ENCODE assay signal across 8 cellular contexts in genomic region chr17:27332485-27333409, GRCh38. TPM values are rescaled to one million over a fixed set of nuclear protein-coding genes. Genes with fewer than 3 reads are reported as not detected.
DNase-seq lines count a peak whose midpoint lies in the region; ATAC-seq and TF ChIP-seq lines count a peak whose summit lies in the region.

No MANE protein-coding gene starts in this region.

- H2AFZ ChIP-seq in GM23248 (peak overlapping the region; percentile 90), neural cell (ENCODE audit: low read depth, low read length) (peak overlapping the region; percentile 45)

- H3F3A ChIP-seq in GM23248 (ENCODE audit: insufficient read depth) (0 out of 2 replicates have a peak, but pooled peaks cover 14% of the 10 kb centered on the region), neural cell (ENCODE audit: insufficient read depth, low read length, poor library complexity, severe bottlenecking) (no peaks in the 10 kb centered on the region)

- H3K4me3 ChIP-seq in GM23248 = peak overlapping the region; percentile 72
- peak overlapping the region; percentile 29 for H3K4me3 ChIP-seq in RWPE2 (ENCODE audit: severe bottlenecking)
- peak overlapping the region; percentile 64 for H3K4me3 ChIP-seq in fibroblast of the aortic adventitia (ENCODE audit: low read depth, low read length)
- peak overlapping the region; percentile 60 for H3K4me3 ChIP-seq in neural cell (ENCODE audit: low read length)

- TF ChIP-seq RAD21 in neural cell (conservative IDR thresholded peaks at IDR 0.05) = peak; percentile 70

- 0 to 1% methylated on average over 46 to 49 of the region's 52 CpGs for WGBS in GM23248 (ENCODE audit: low coverage in 1 of 2, low lambda C conversion rate in 2 of 2, missing lambda C conversion rate in 2 of 2), 2 experiments

- H3K27ac ChIP-seq in GM23248 (peak overlapping the region; percentile 72), RWPE2 (ENCODE audit: poor library complexity, severe bottlenecking) (peak overlapping the region; percentile 64), neural cell (ENCODE audit: low read length) (peak overlapping the region; percentile 23)

- H3K36me3 ChIP-seq in GM23248 (ENCODE audit: low read depth) (no peaks in the 10 kb centered on the region), RWPE2 (ENCODE audit: low read depth) (no peaks in the 10 kb centered on the region), neural cell (ENCODE audit: insufficient read depth, low read length) (no peaks in the 10 kb centered on the region)

- H3K27me3 ChIP-seq in GM23248 (replicated peaks; ENCODE audit: insufficient read depth) = no peaks in the 10 kb centered on the region
- H3K27me3 ChIP-seq in RWPE2 (ENCODE audit: insufficient read depth, poor library complexity, severe bottlenecking) = no peaks in the 10 kb centered on the region
- no peaks in the 10 kb centered on the region for H3K27me3 ChIP-seq in neural cell (ENCODE audit: insufficient read depth, low read depth, low read length)

- no peaks in the 10 kb centered on the region for H3K27me3 Mint-ChIP-seq in stimulated activated naive CD8-positive, alpha-beta T cell treated with anti-CD3 and anti-CD28 coated beads, Interleukin-15, amount 100 ng/mL, for 72 hours

- ATAC-seq in RWPE2 (ENCODE audit: low read depth) = peak; percentile 91
- ATAC-seq in stimulated activated naive CD8-positive, alpha-beta T cell treated with anti-CD3 and anti-CD28 coated beads, Interleukin-15, amount 100 ng/mL, for 72 hours = peak; percentile 92

- H3K27ac Mint-ChIP-seq in stimulated activated naive CD8-positive, alpha-beta T cell treated with anti-CD3 and anti-CD28 coated beads, Interleukin-15, amount 100 ng/mL, for 72 hours = peak overlapping the region; percentile 91 to 96

- H3K9ac ChIP-seq in GM23248 = peak overlapping the region; percentile 82
- H3K9ac ChIP-seq in neural cell (ENCODE audit: low read length) = peak overlapping the region; percentile 60

- TF ChIP-seq EP300 in neural cell (conservative IDR thresholded peaks at IDR 0.05; ENCODE audit: poor library complexity, severe bottlenecking) = peak; percentile 10

- no peaks in the 10 kb centered on the region for H3K9me3 Mint-ChIP-seq in stimulated activated naive CD8-positive, alpha-beta T cell treated with anti-CD3 and anti-CD28 coated beads, Interleukin-15, amount 100 ng/mL, for 72 hours

- DNase-seq in EH (ENCODE audit: low read depth) (peak; percentile 98), GM23248 (peak; percentile 99), LHCN-M2 (ENCODE audit: low read depth) (peak; percentile 97), RWPE2 (ENCODE audit: low spot score) (peak; percentile 98), fibroblast of the aortic adventitia (ENCODE audit: low read depth) (peak; percentile 95)
- peak; percentile 86 for DNase-seq in activated effector memory CD4-positive, alpha-beta T cell treated with Interleukin-2 at 50 U/mL for 16 hours
- peak; percentile 90 to 94 for DNase-seq in stimulated activated naive CD8-positive, alpha-beta T cell treated with anti-CD3 and anti-CD28 coated beads, Interleukin-15, amount 100 ng/mL, for 72 hours

- no peaks in the 10 kb centered on the region for H3K9me3 ChIP-seq in GM23248 (ENCODE audit: low read depth)
- H3K9me3 ChIP-seq in RWPE2 (ENCODE audit: severe bottlenecking) = no peaks in the 10 kb centered on the region
- no peaks in the 10 kb centered on the region for H3K9me3 ChIP-seq in neural cell (ENCODE audit: low read length)

- TF ChIP-seq CTCF in RWPE2 (IDR thresholded peaks at IDR 0.05; ENCODE audit: poor library complexity, severe bottlenecking) (peak; percentile 92), fibroblast of the aortic adventitia (IDR thresholded peaks at IDR 0.05; ENCODE audit: insufficient read depth, low read length) (peak; percentile 75), neural cell (IDR thresholded peaks at IDR 0.05; ENCODE audit: poor library complexity, severe bottlenecking) (peak; percentile 71)

- H3K4me1 Mint-ChIP-seq in stimulated activated naive CD8-positive, alpha-beta T cell treated with anti-CD3 and anti-CD28 coated beads, Interleukin-15, amount 100 ng/mL, for 72 hours = peaks cover 31% of the 10 kb centered on the region

- H3K79me2 ChIP-seq in GM23248 (ENCODE audit: insufficient read depth) (no peaks in the 10 kb centered on the region), neural cell (replicated peaks; ENCODE audit: insufficient read depth, low read length) (no peaks in the 10 kb centered on the region)

- H3K4me1 ChIP-seq in GM23248 (ENCODE audit: insufficient read depth) (0 out of 2 replicates have a peak, but pooled peaks cover 6% of the 10 kb centered on the region), RWPE2 (ENCODE audit: insufficient read depth, poor library complexity, severe bottlenecking) (peaks cover 18% of the 10 kb centered on the region)

- H3K9me2 ChIP-seq in GM23248 (ENCODE audit: insufficient read depth) (no peaks in the 10 kb centered on the region), neural cell (ENCODE audit: insufficient read depth, low read length) (no peaks in the 10 kb centered on the region)

- H4K20me1 ChIP-seq in GM23248 (ENCODE audit: insufficient read depth) (no peaks in the 10 kb centered on the region), neural cell (ENCODE audit: insufficient read depth) (no peaks in the 10 kb centered on the region)

- H3K4me2 ChIP-seq in GM23248 (ENCODE audit: unreplicated experiment) (peak overlapping the region; percentile 91), neural cell (ENCODE audit: low read length) (peak overlapping the region; percentile 28)

- H3K4me3 Mint-ChIP-seq in stimulated activated naive CD8-positive, alpha-beta T cell treated with anti-CD3 and anti-CD28 coated beads, Interleukin-15, amount 100 ng/mL, for 72 hours = peak overlapping the region; percentile 87

- in situ Hi-C loops in GM23248 (cut with MboI) = loop anchor here (10.0 kb wide), 1 partner anchor 272 kb away; no protein-coding TSS in a partner anchor

TF ChIP-seq in neural cell, 6 proteins besides CTCF, POLR2A, EP300 and RAD21:
- TF ChIP-seq MXI1 (conservative IDR thresholded peaks at IDR 0.05; ENCODE audit: poor library complexity, severe bottlenecking) (peak; percentile 36), SMC3 (conservative IDR thresholded peaks at IDR 0.05; ENCODE audit: poor library complexity) (peak; percentile 65), TAF1 (IDR thresholded peaks at IDR 0.05; ENCODE audit: low read depth) (peak; percentile 4), POLR2AphosphoS5 (IDR thresholded peaks at IDR 0.05) (no peak), EZH2 (IDR thresholded peaks at IDR 0.05; ENCODE audit: borderline replicate concordance, insufficient read depth, low read length, poor library complexity, severe bottlenecking) (no peak), REST (IDR thresholded peaks at IDR 0.05; ENCODE audit: borderline replicate concordance) (no peak)
TF ChIP-seq in neural cell: peak in this region for 3.

RNA-seq across cellular contexts. Expression of gene WSB1, which starts 38.8 kb away (rescaled TPM):
- 127 and 155 TPM in 2 replicates for total RNA-seq in GM23248 (2014; rRNA removed; shearing (Covaris generic))
- 116 and 135 TPM in 2 replicates for polyA plus RNA-seq in GM23248 (2016; fragmentation: Nextera tagmentation; extraction: Ambion mirVana)
- total RNA-seq in LHCN-M2 (2014; rRNA removed) = 75.1 and 82.6 TPM in 2 replicates
- 21.3 TPM for polyA plus RNA-seq in LHCN-M2 (2012)
- total RNA-seq in fibroblast of the aortic adventitia (ENCODE audit: low replicate concordance) = 99.0 and 177 TPM in 2 replicates
- 1,828 and 1,855 TPM in 2 replicates for polyA plus RNA-seq in neural cell
- 502 and 541 TPM in 2 replicates for polyA minus RNA-seq in neural cell

Comparison
In these comparisons a context has a peak if more than half of its experiments do, and no peak if none do; other contexts are left out.
1. Peak in every context shown above with its lines: DNase-seq, ATAC-seq, H3K4me3 ChIP-seq and H3K27ac ChIP-seq.